ENCODE assay signal across 8 cellular contexts in genomic region chr2:190181066-190181681, GRCh38.
DNase-seq lines count a peak whose midpoint lies in the region; ATAC-seq and TF ChIP-seq lines count a peak whose summit lies in the region.

No MANE protein-coding gene starts in this region.

- peaks cover 6% of the 10 kb centered on the region for H3K4me1 Mint-ChIP-seq in activated naive CD8-positive, alpha-beta T cell treated with anti-CD3 and anti-CD28 coated beads, Interleukin-2, amount 10 ng/mL, durations not matched to agents 7 days and 5 days
- peaks cover 6% of the 10 kb centered on the region for H3K4me1 Mint-ChIP-seq in stimulated activated naive CD8-positive, alpha-beta T cell treated with anti-CD3 and anti-CD28 coated beads, Interleukin-15, amount 100 ng/mL, for 72 hours

- H3K27ac Mint-ChIP-seq in activated naive CD8-positive, alpha-beta T cell treated with anti-CD3 and anti-CD28 coated beads, Interleukin-2, amount 10 ng/mL, durations not matched to agents 7 days and 5 days: no peak overlapping the region
- H3K27ac Mint-ChIP-seq in stimulated activated naive CD8-positive, alpha-beta T cell treated with anti-CD3 and anti-CD28 coated beads, Interleukin-15, amount 100 ng/mL, for 72 hours: no peak overlapping the region

- H3K27ac ChIP-seq in AG04450 (ENCODE audit: low read depth, low read length): no peak overlapping the region

- peak overlapping the region; percentile 36 for H3K4me3 Mint-ChIP-seq in activated naive CD8-positive, alpha-beta T cell treated with anti-CD3 and anti-CD28 coated beads, Interleukin-2, amount 10 ng/mL, durations not matched to agents 7 days and 5 days
- H3K4me3 Mint-ChIP-seq in stimulated activated naive CD8-positive, alpha-beta T cell treated with anti-CD3 and anti-CD28 coated beads, Interleukin-15, amount 100 ng/mL, for 72 hours: peak overlapping the region; percentile 47 to 51

- H3K27me3 ChIP-seq in AG04450 (ENCODE audit: control insufficient read depth, insufficient read depth, low read length): no peaks in the 10 kb centered on the region
- H3K27me3 ChIP-seq in kidney epithelial cell (ENCODE audit: control insufficient read depth, insufficient read depth, low read length): no peaks in the 10 kb centered on the region

- H3K4me3 ChIP-seq in AG04450 (ENCODE audit: low read depth, low read length) (peak overlapping the region; percentile 64), kidney epithelial cell (ENCODE audit: low read depth, low read length) (peak overlapping the region; percentile 67)

- POLR2A ChIA-PET in AG04450 (lab: Yijun Ruan, JAX): no interaction called here
- POLR2A ChIA-PET in activated naive CD8-positive, alpha-beta T cell treated with anti-CD3 and anti-CD28 coated beads, Interleukin-2, amount 10 ng/mL, durations not matched to agents 7 days and 5 days (lab: Charles Lee): no interaction called here

- CTCF ChIA-PET in AG04450 (lab: Charles Lee): no interaction called here

- H3K9me3 Mint-ChIP-seq in activated naive CD8-positive, alpha-beta T cell treated with anti-CD3 and anti-CD28 coated beads, Interleukin-2, amount 10 ng/mL, durations not matched to agents 7 days and 5 days: no peaks in the 10 kb centered on the region
- no peaks in the 10 kb centered on the region for H3K9me3 Mint-ChIP-seq in stimulated activated naive CD8-positive, alpha-beta T cell treated with anti-CD3 and anti-CD28 coated beads, Interleukin-15, amount 100 ng/mL, for 72 hours

- H3K36me3 ChIP-seq in kidney epithelial cell (ENCODE audit: control insufficient read depth, insufficient read depth, low read length): no peaks in the 10 kb centered on the region

- no peaks in the 10 kb centered on the region; the same call in 1 of the 2 replicates for H3K9me3 ChIP-seq in AG04450 (ENCODE audit: control insufficient read depth, insufficient read depth, low read length)

- no peaks in the 10 kb centered on the region for H3K36me3 Mint-ChIP-seq in activated naive CD8-positive, alpha-beta T cell treated with anti-CD3 and anti-CD28 coated beads, Interleukin-2, amount 10 ng/mL, durations not matched to agents 7 days and 5 days

- TF ChIP-seq CTCF in AG04450 (IDR thresholded peaks at IDR 0.05; ENCODE audit: low read depth, low read length): no peak
- no peak for TF ChIP-seq CTCF in kidney epithelial cell (IDR thresholded peaks at IDR 0.05; ENCODE audit: insufficient read depth, low read length, poor library complexity, severe bottlenecking)

- peaks cover 37% of the 10 kb centered on the region for H3K27me3 Mint-ChIP-seq in activated naive CD8-positive, alpha-beta T cell treated with anti-CD3 and anti-CD28 coated beads, Interleukin-2, amount 10 ng/mL, durations not matched to agents 7 days and 5 days
- H3K27me3 Mint-ChIP-seq in stimulated activated naive CD8-positive, alpha-beta T cell treated with anti-CD3 and anti-CD28 coated beads, Interleukin-15, amount 100 ng/mL, for 72 hours: peaks cover 55% of the 10 kb centered on the region

- DNase-seq in AG04450 (ENCODE audit: low read depth, low spot score): no peak
- DNase-seq in activated naive CD8-positive, alpha-beta T cell treated with anti-CD3 and anti-CD28 coated beads, Interleukin-2, amount 10 ng/mL, durations not matched to agents 7 days and 5 days: no peak
- DNase-seq in kidney epithelial cell (ENCODE audit: low read depth): no peak
- DNase-seq in stimulated activated naive CD8-positive, alpha-beta T cell treated with anti-CD3 and anti-CD28 coated beads, Interleukin-15, amount 100 ng/mL, for 72 hours: no peak
- no peak for DNase-seq in DMS79 treated with DMSO at 0.1 percent for 48 hours (lab: John Stamatoyannopoulos, UW)

- ATAC-seq in GM18511 (IDR thresholded peaks at IDR 0.05; ENCODE audit: unreplicated experiment): peak; percentile 32
- peak; percentile 35 for ATAC-seq in HG03439 (IDR thresholded peaks at IDR 0.05; ENCODE audit: unreplicated experiment)
- ATAC-seq in activated naive CD8-positive, alpha-beta T cell treated with anti-CD3 and anti-CD28 coated beads, Interleukin-2, amount 10 ng/mL, durations not matched to agents 7 days and 5 days (ENCODE audit: low read depth): peak; percentile 57
- peak; percentile 62 for ATAC-seq in stimulated activated naive CD8-positive, alpha-beta T cell treated with anti-CD3 and anti-CD28 coated beads, Interleukin-15, amount 100 ng/mL, for 72 hours
- no peak for ATAC-seq in HG03457 (IDR thresholded peaks at IDR 0.05; ENCODE audit: unreplicated experiment)
